8 cellular contexts compared by ENCODE assay signal in the genomic region with DNA sequence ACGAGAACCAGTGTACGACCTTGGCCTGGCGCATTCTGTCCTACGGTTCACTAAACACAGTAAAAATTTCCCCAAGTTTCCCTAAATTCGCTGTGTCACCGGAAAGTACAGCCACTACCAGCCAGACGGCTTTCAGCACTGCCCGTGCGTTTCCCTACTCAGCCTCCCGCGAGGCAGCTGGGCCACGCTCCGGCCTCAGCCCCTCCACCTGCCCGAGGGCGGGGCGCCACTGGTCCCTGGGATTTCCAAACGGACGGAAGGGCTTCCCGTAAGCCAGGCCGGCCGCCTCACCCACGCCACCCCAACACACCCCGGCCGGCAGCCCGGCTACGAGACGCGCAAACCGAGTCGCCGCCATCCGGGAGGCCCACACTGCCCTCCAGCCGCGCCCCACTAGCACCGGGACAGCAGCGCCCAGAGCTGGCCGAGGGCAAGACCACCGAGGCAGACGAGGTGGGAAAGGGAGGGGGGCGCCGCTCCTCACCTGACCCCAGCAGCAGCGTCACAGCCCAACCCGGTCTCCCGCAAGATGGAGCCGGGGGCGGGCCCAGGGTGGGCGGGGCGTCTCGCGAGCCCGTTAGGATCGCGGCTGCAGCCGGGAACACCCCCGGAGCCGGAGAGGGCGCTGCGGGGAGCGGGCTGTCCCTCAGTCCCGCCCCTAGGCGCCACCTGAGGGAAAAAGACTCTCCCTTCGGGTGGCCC. TPM values are rescaled to one million over a fixed set of nuclear protein-coding genes. Genes with fewer than 3 reads are reported as not detected.
DNase-seq lines count a peak whose midpoint lies in the region; ATAC-seq and TF ChIP-seq lines count a peak whose summit lies in the region.

Gene ANXA7 (minus strand): TSS at position 531 of the 702 bp plus-strand sequence. CDS start 13,202 bp downstream, outside the sequence.

- H3K4me1 ChIP-seq in thoracic aorta (ENCODE audit: control insufficient read depth in 1 of 2, low read depth in 2 of 2): peaks cover 5 to 32% of the 10 kb centered on the region in 2 donors

- H3K27me3 Mint-ChIP-seq in activated naive CD8-positive, alpha-beta T cell: no peaks in the 10 kb centered on the region
- H3K27me3 Mint-ChIP-seq in glutamatergic neuron (ENCODE audit: unreplicated experiment): peaks cover 2% of the 10 kb centered on the region
- H3K27me3 Mint-ChIP-seq in osteocyte (ENCODE audit: unreplicated experiment): no peaks in the 10 kb centered on the region

- no peaks in the 10 kb centered on the region for H3K9me3 Mint-ChIP-seq in activated naive CD8-positive, alpha-beta T cell (ENCODE audit: low read depth)
- peaks cover 4% of the 10 kb centered on the region for H3K9me3 Mint-ChIP-seq in glutamatergic neuron (ENCODE audit: unreplicated experiment)
- no peaks in the 10 kb centered on the region for H3K9me3 Mint-ChIP-seq in osteocyte (ENCODE audit: unreplicated experiment)

- H3K36me3 Mint-ChIP-seq in activated naive CD8-positive, alpha-beta T cell: peaks cover 10% of the 10 kb centered on the region
- H3K36me3 Mint-ChIP-seq in glutamatergic neuron (ENCODE audit: unreplicated experiment) (no peaks in the 10 kb centered on the region), osteocyte (ENCODE audit: unreplicated experiment) (peaks cover 5% of the 10 kb centered on the region)

- DNase-seq in GM12865 (ENCODE audit: low read depth) (peak; percentile 93), NCI-H1048 (lab: John Stamatoyannopoulos, UW) (peak; percentile 78), SKM-1 treated with dmso at 0.1 percent for 144 hours (lab: John Stamatoyannopoulos, UW; ENCODE audit: unreplicated experiment) (peak; percentile 79), glutamatergic neuron (peak; percentile 98), osteocyte (ENCODE audit: extremely low spot score, unreplicated experiment) (peak; percentile 95), thoracic aorta (ENCODE audit: low spot score) (peak; percentile 66)

- H3K9me3 ChIP-seq in thoracic aorta: no peaks in the 10 kb centered on the region

- ATAC-seq in HG02588 (IDR thresholded peaks at IDR 0.05; ENCODE audit: unreplicated experiment): peak; percentile 87
- peak; percentile 90 for ATAC-seq in thoracic aorta (ENCODE audit: insufficient number of reproducible peaks, low FRiP score, low read depth)

- H3K36me3 ChIP-seq in thoracic aorta: no peaks in the 10 kb centered on the region

- H3K4me1 Mint-ChIP-seq in activated naive CD8-positive, alpha-beta T cell (ENCODE audit: low read depth): peaks cover 50% of the 10 kb centered on the region
- H3K4me1 Mint-ChIP-seq in glutamatergic neuron (ENCODE audit: low read depth, unreplicated experiment) (peaks cover 22% of the 10 kb centered on the region), osteocyte (ENCODE audit: unreplicated experiment) (peaks cover 24% of the 10 kb centered on the region)

- peak within 1 kb of the TSS; percentile 97 for H3K4me3 Mint-ChIP-seq in activated naive CD8-positive, alpha-beta T cell
- peak within 1 kb of the TSS; percentile 93 for H3K4me3 Mint-ChIP-seq in glutamatergic neuron (ENCODE audit: unreplicated experiment)
- peak within 1 kb of the TSS; percentile 83 for H3K4me3 Mint-ChIP-seq in osteocyte (ENCODE audit: unreplicated experiment)

- H3K27ac Mint-ChIP-seq in activated naive CD8-positive, alpha-beta T cell: peak within 1 kb of the TSS; percentile 96
- H3K27ac Mint-ChIP-seq in glutamatergic neuron (ENCODE audit: unreplicated experiment) (peak within 1 kb of the TSS; percentile 94), osteocyte (ENCODE audit: unreplicated experiment) (peak within 1 kb of the TSS; percentile 92)

- peak within 1 kb of the TSS; percentile 97 for H3K4me3 ChIP-seq in GM12865 (ENCODE audit: low read depth, low read length)
- peak within 1 kb of the TSS; percentile 86 for H3K4me3 ChIP-seq in thoracic aorta

- TF ChIP-seq CTCF in GM12865 (IDR thresholded peaks at IDR 0.05; ENCODE audit: insufficient read depth, low read depth, low read length, missing control alignments): peak; percentile 8
- TF ChIP-seq CTCF in glutamatergic neuron (IDR thresholded peaks at IDR 0.05; ENCODE audit: partially characterized antibody, unreplicated experiment): no peak
- TF ChIP-seq CTCF in osteocyte (IDR thresholded peaks at IDR 0.05): peak; percentile 42
- peak; percentile 32 for TF ChIP-seq CTCF in thoracic aorta (IDR thresholded peaks at IDR 0.05)

- H3K27me3 ChIP-seq in thoracic aorta (replicated peaks; ENCODE audit: insufficient read depth): no peaks in the 10 kb centered on the region

- H3K27ac ChIP-seq in thoracic aorta: peak within 1 kb of the TSS; percentile 96 to 97

RNA-seq across cellular contexts. Expression of gene ANXA7, which starts in this region (rescaled TPM):
- 35.9 TPM for total RNA-seq in glutamatergic neuron (ENCODE audit: unreplicated experiment)
- total RNA-seq in osteocyte: 83.5 and 93.7 TPM in 2 replicates
- total RNA-seq in thoracic aorta: 100 to 1,000 TPM; 107 to 120 TPM

Comparison
In these comparisons a context has a peak if more than half of its experiments do, and no peak if none do; other contexts are left out.
1. Peak in every context shown above with its lines: DNase-seq, ATAC-seq, H3K4me3 ChIP-seq and H3K27ac ChIP-seq.